Comparison of ENCODE assay signal across 1 cellular context in the genomic region with DNA sequence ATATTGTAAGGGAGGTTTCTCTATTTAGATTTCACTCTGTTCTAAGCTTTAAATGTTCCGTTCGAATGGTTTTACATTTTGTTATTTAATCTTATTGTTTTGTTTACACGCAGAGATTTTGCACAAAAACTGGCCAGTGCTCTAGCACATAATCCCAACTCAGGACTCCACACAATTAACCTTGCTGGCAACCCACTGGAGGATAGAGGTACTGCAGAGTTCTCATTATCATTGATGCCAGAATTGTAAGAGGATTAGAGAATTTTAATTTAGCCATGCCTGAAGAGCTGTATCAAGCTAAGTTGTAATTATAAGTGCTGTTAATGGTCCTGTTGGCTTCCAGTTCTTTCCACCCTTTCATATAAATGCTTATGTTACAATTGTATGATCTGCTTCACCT.
TF ChIP-seq lines count a peak whose summit lies in the region.

No MANE protein-coding gene starts in this region.

TF ChIP-seq in H1, 55 proteins besides CTCF, POLR2A, EP300 and RAD21 (continued from another document):
- TF ChIP-seq SAP30 (IDR thresholded peaks at IDR 0.05; ENCODE audit: insufficient read depth, insufficient replicate concordance, low read length) (no peak), CBX8 (IDR thresholded peaks at IDR 0.05; ENCODE audit: borderline replicate concordance, low read depth, low read length) (no peak), TAF1 (IDR thresholded peaks at IDR 0.05; ENCODE audit: low read depth, low read length) (no peak), TBP (IDR thresholded peaks at IDR 0.05; ENCODE audit: low read depth, low read length) (no peak), HDAC2 (IDR thresholded peaks at IDR 0.05; ENCODE audit: borderline replicate concordance in 1 of 2, low read depth in 2 of 2, low read length in 2 of 2) (no peak), RNF2 (IDR thresholded peaks at IDR 0.05; ENCODE audit: borderline replicate concordance, low read depth, low read length, missing control alignments, poor library complexity, severe bottlenecking) (no peak)
